In genomic region chr5:126055348-126055729, GRCh38 we compare ENCODE assay signal across 20 cellular contexts.
DNase-seq lines count a peak whose midpoint lies in the region; TF ChIP-seq lines count a peak whose summit lies in the region.
"Had no signal": no experiment of that assay in that cellular context is flagged by ENCODE, and none has a peak within 500 bp of the region (broad histone marks: within the 10 kb centered on the region; RNA-seq: fewer than 3 reads in every experiment).

No MANE protein-coding gene starts in this region.

- H2AK5ac ChIP-seq in trophoblast cell (ENCODE audit: low read length), result no peak overlapping the region

- H3K36me3 Mint-ChIP-seq in progenitor cell of endocrine pancreas (ENCODE audit: insufficient read depth), result peaks cover 7% of the 10 kb centered on the region
- H3K36me3 Mint-ChIP-seq in osteocyte (ENCODE audit: unreplicated experiment), result no peaks in the 10 kb centered on the region
- H3K36me3 Mint-ChIP-seq: CD14-positive monocyte had no signal

- TF ChIP-seq CTCF in VCaP (conservative IDR thresholded peaks at IDR 0.05) (no peak), progenitor cell of endocrine pancreas (IDR thresholded peaks at IDR 0.05; ENCODE audit: unreplicated experiment) (no peak), osteocyte (IDR thresholded peaks at IDR 0.05) (no peak)

- no peak overlapping the region for H2BK120ac ChIP-seq in trophoblast cell (ENCODE audit: insufficient read depth, low read length, poor library complexity)

- H3K9me3 ChIP-seq in trophoblast cell (ENCODE audit: insufficient read depth, low read depth, low read length), result no peaks in the 10 kb centered on the region
- H3K9me3 ChIP-seq: upper lobe of right lung had no signal

- H3K79me1 ChIP-seq in trophoblast cell (ENCODE audit: low read length), result no peaks in the 10 kb centered on the region

- no peaks in the 10 kb centered on the region for H3K36me3 ChIP-seq in trophoblast cell (ENCODE audit: control insufficient read depth in 1 of 2, insufficient read depth in 2 of 2, low read length in 2 of 2)
- H3K36me3 ChIP-seq: upper lobe of right lung had no signal

- H3K9me3 Mint-ChIP-seq in progenitor cell of endocrine pancreas (ENCODE audit: low read depth) (peaks cover 12% of the 10 kb centered on the region), osteocyte (ENCODE audit: unreplicated experiment) (peaks cover 10% of the 10 kb centered on the region)

- no peak overlapping the region for H3K18ac ChIP-seq in trophoblast cell (ENCODE audit: low read length)

- WGBS in trophoblast cell (ENCODE audit: extremely low coverage, insufficient coverage, insufficient read length), result no CpG with 5 or more reads among the region's 2 CpGs

- H4K91ac ChIP-seq in trophoblast cell (ENCODE audit: low read depth, low read length), result no peak overlapping the region

- H3K4me1 Mint-ChIP-seq in progenitor cell of endocrine pancreas (ENCODE audit: low read depth) (peaks cover 32% of the 10 kb centered on the region), osteocyte (ENCODE audit: unreplicated experiment) (peaks cover 10% of the 10 kb centered on the region)
- H3K4me1 Mint-ChIP-seq: CD14-positive monocyte had no signal

- H4K8ac ChIP-seq in trophoblast cell (ENCODE audit: low read depth, low read length), result no peak overlapping the region

- no peak overlapping the region for H3K9ac ChIP-seq in trophoblast cell (ENCODE audit: low read length)

- no peaks in the 10 kb centered on the region for H3K27me3 Mint-ChIP-seq in progenitor cell of endocrine pancreas
- H3K27me3 Mint-ChIP-seq in osteocyte (ENCODE audit: unreplicated experiment), result peaks cover 5% of the 10 kb centered on the region
- H3K27me3 Mint-ChIP-seq: stimulated activated naive CD8-positive, alpha-beta T cell treated with anti-CD3 and anti-CD28 coated beads, Interleukin-15, Interleukin-2, amounts not matched to agents 100 ng/mL and 50 ng/mL, for 24 hours had no signal

- H3K27ac Mint-ChIP-seq in progenitor cell of endocrine pancreas (peak overlapping the region; percentile 88), osteocyte (ENCODE audit: unreplicated experiment) (no peak overlapping the region)
- H3K27ac Mint-ChIP-seq: activated naive CD4-positive, alpha-beta T cell treated with anti-CD3 and anti-CD28 coated beads for 36 hours; CD14-positive monocyte; stimulated activated naive CD8-positive, alpha-beta T cell treated with anti-CD3 and anti-CD28 coated beads, Interleukin-15, Interleukin-2, amounts not matched to agents 100 ng/mL and 50 ng/mL, for 24 hours had no signal

- H3K23ac ChIP-seq in trophoblast cell (ENCODE audit: low read length), result no peak overlapping the region

- H3K27me3 ChIP-seq in trophoblast cell (ENCODE audit: insufficient read depth, low read length), result no peaks in the 10 kb centered on the region
- H3K27me3 ChIP-seq: upper lobe of right lung had no signal

- H3K4me3 ChIP-seq in trophoblast cell (ENCODE audit: low read depth, low read length), result no peak overlapping the region
- H3K4me3 ChIP-seq: upper lobe of right lung had no signal

- no peak overlapping the region for H2BK12ac ChIP-seq in trophoblast cell (ENCODE audit: low read length)

- no peaks in the 10 kb centered on the region for H3K79me2 ChIP-seq in trophoblast cell (ENCODE audit: control insufficient read depth, insufficient read depth, low read length, poor library complexity)

- H3K4me1 ChIP-seq in trophoblast cell (ENCODE audit: control insufficient read depth in 1 of 2, insufficient read depth in 2 of 2, low read length in 2 of 2), result no peaks in the 10 kb centered on the region
- H3K4me1 ChIP-seq: upper lobe of right lung had no signal

- H3K14ac ChIP-seq in trophoblast cell (ENCODE audit: low read length), result no peak overlapping the region

- H3K4me3 Mint-ChIP-seq in progenitor cell of endocrine pancreas (ENCODE audit: low read depth), result no peak overlapping the region
- no peak overlapping the region for H3K4me3 Mint-ChIP-seq in osteocyte (ENCODE audit: unreplicated experiment)
- H3K4me3 Mint-ChIP-seq: activated naive CD4-positive, alpha-beta T cell treated with anti-CD3 and anti-CD28 coated beads for 36 hours; CD14-positive monocyte; neural crest cell; stimulated activated naive CD8-positive, alpha-beta T cell treated with anti-CD3 and anti-CD28 coated beads, Interleukin-15, Interleukin-2, amounts not matched to agents 100 ng/mL and 50 ng/mL, for 24 hours had no signal

- no peak overlapping the region for H3K4ac ChIP-seq in trophoblast cell (ENCODE audit: low read depth, low read length)

- DNase-seq in NCI-H2107 treated with DMSO at 0.1 percent for 48 hours (lab: John Stamatoyannopoulos, UW; ENCODE audit: unreplicated experiment), result peak; percentile 37
- no peak for DNase-seq in NCI-H2107 (lab: John Stamatoyannopoulos, UW)
- peak; percentile 49 to 88 for DNase-seq in NCI-H2081 (lab: John Stamatoyannopoulos, UW)
- no peak for DNase-seq in progenitor cell of endocrine pancreas (ENCODE audit: low spot score, unreplicated experiment)
- no peak for DNase-seq in osteocyte (ENCODE audit: extremely low spot score, unreplicated experiment)
- DNase-seq in trophoblast cell, result no peak
- no peak for DNase-seq in amniotic stem cell (lab: John Stamatoyannopoulos, UW)
- DNase-seq: activated CD4-positive, alpha-beta T cell treated with anti-CD3 and anti-CD28 coated beads for 48 hours; activated naive CD4-positive, alpha-beta T cell treated with anti-CD3 and anti-CD28 coated beads for 36 hours; islet precursor cell; KG1; NCI-H1694; SIG-M5; stimulated activated CD4-positive, alpha-beta T cell treated with anti-CD3 and anti-CD28 coated beads, Interleukin-15, amount 100 ng/mL, for 24 hours; upper lobe of right lung had no signal

- no peak overlapping the region for H4K12ac ChIP-seq in trophoblast cell (ENCODE audit: low read depth, low read length)

- no peak overlapping the region for H2AFZ ChIP-seq in trophoblast cell (ENCODE audit: insufficient read depth, low read length, poor library complexity)

- H2BK5ac ChIP-seq in trophoblast cell (ENCODE audit: low read depth, low read length, poor library complexity), result no peak overlapping the region

- no peak overlapping the region for H3K4me2 ChIP-seq in trophoblast cell (ENCODE audit: low read length)

- H3K27ac ChIP-seq in VCaP (peak overlapping the region; percentile 56), trophoblast cell (ENCODE audit: low read depth, low read length) (no peak overlapping the region)
- H3K27ac ChIP-seq: HL-60, upper lobe of right lung had no signal

Comparison
In these comparisons a context has a peak if more than half of its experiments do, and no peak if none do; other contexts are left out.
1. DNase-seq: peak in NCI-H2107 treated with DMSO at 0.1 percent for 48 hours (single experiment) and NCI-H2081 (2 of 2); none in NCI-H2107 (single experiment), progenitor cell of endocrine pancreas (single experiment), osteocyte (single experiment), trophoblast cell (0 of 2) and amniotic stem cell (single experiment).